1 cellular context compared by ENCODE assay signal in genomic region chr5:145446412-145446811, GRCh38.
TF ChIP-seq lines count a peak whose summit lies in the region.

No MANE protein-coding gene starts in this region.

TF ChIP-seq in SK-N-SH, 30 proteins besides CTCF, POLR2A, EP300 and RAD21 (continued from another document):
- no peak for TF ChIP-seq MEF2A (IDR thresholded peaks at IDR 0.05; ENCODE audit: borderline replicate concordance, low read depth)
